In genomic region chr20:53097371-53097770, GRCh38 we compare ENCODE assay signal across 24 cellular contexts.
"Had no signal": no experiment of that assay in that cellular context is flagged by ENCODE, and none has a peak within 500 bp of the region (broad histone marks: within the 10 kb centered on the region; RNA-seq: fewer than 3 reads in every experiment).

No MANE protein-coding gene starts in this region.

- H3K27ac Mint-ChIP-seq: activated CD4-positive, alpha-beta T cell treated with anti-CD3 and anti-CD28 coated beads for 36 hours; activated naive CD4-positive, alpha-beta T cell treated with anti-CD3 and anti-CD28 coated beads, Interleukin-2, amount 10 ng/mL, durations not matched to agents 7 days and 5 days; activated T-cell treated with anti-CD3 and anti-CD28 coated beads, Interleukin-2, amount 50 U/mL, for 72 hours; naive thymus-derived CD8-positive, alpha-beta T cell; progenitor cell of endocrine pancreas; type B pancreatic cell; WTC11 had no signal

- ATAC-seq: activated CD4-positive, alpha-beta T cell treated with anti-CD3 and anti-CD28 coated beads for 36 hours; activated T-cell treated with anti-CD3 and anti-CD28 coated beads, Interleukin-2, amount 50 U/mL, for 72 hours; foreskin keratinocyte; left lung; naive thymus-derived CD8-positive, alpha-beta T cell; WTC11 had no signal

- H3K9me3 ChIP-seq: left lung, spleen, thoracic aorta had no signal

- H3K36me3 ChIP-seq: left lung, spleen, thoracic aorta had no signal

- H3K4me3 Mint-ChIP-seq: activated CD4-positive, alpha-beta T cell treated with anti-CD3 and anti-CD28 coated beads for 36 hours; activated naive CD4-positive, alpha-beta T cell treated with anti-CD3 and anti-CD28 coated beads, Interleukin-2, amount 10 ng/mL, durations not matched to agents 7 days and 5 days; activated T-cell treated with anti-CD3 and anti-CD28 coated beads, Interleukin-2, amount 50 U/mL, for 72 hours; naive thymus-derived CD8-positive, alpha-beta T cell; type B pancreatic cell; WTC11 had no signal

- H3K36me3 Mint-ChIP-seq: WTC11 had no signal

- H3K27me3 Mint-ChIP-seq: activated CD4-positive, alpha-beta T cell treated with anti-CD3 and anti-CD28 coated beads for 36 hours; activated naive CD4-positive, alpha-beta T cell treated with anti-CD3 and anti-CD28 coated beads, Interleukin-2, amount 10 ng/mL, durations not matched to agents 7 days and 5 days; progenitor cell of endocrine pancreas; type B pancreatic cell had no signal

- H3K27ac ChIP-seq: foreskin keratinocyte, left lung, spleen, thoracic aorta had no signal

- H3K9me3 Mint-ChIP-seq: naive thymus-derived CD8-positive, alpha-beta T cell had no signal

- H3K4me3 ChIP-seq: left lung, spleen, thoracic aorta had no signal

- H3K4me1 Mint-ChIP-seq: activated naive CD4-positive, alpha-beta T cell treated with anti-CD3 and anti-CD28 coated beads, Interleukin-2, amount 10 ng/mL, durations not matched to agents 7 days and 5 days had no signal

- DNase-seq: activated CD4-positive, alpha-beta T cell treated with anti-CD3 and anti-CD28 coated beads for 36 hours; activated CD4-positive, alpha-beta T cell treated with anti-CD3 and anti-CD28 coated beads, Interleukin-2, amount 50 U/mL, for 4 hours; activated effector memory CD4-positive, alpha-beta T cell treated with Interleukin-2 at 50 U/mL for 16 hours; activated naive CD4-positive, alpha-beta T cell treated with anti-CD3 and anti-CD28 coated beads, Interleukin-2, amount 10 ng/mL, durations not matched to agents 7 days and 5 days; activated T-cell treated with anti-CD3 and anti-CD28 coated beads, Interleukin-2, amount 50 U/mL, for 72 hours; amygdala; caudate nucleus; dermis blood vessel endothelial cell; effector CD8-positive, alpha-beta T cell; erythroblast; foreskin keratinocyte; hippocampal formation; kidney glomerular epithelial cell; left lung; naive thymus-derived CD8-positive, alpha-beta T cell; retina; spleen; stimulated activated CD4-positive, alpha-beta T cell treated with anti-CD3 and anti-CD28 coated beads, Interleukin-4, amount 100 ng/mL, for 1 hour; stimulated activated naive CD4-positive, alpha-beta T cell; T-helper 1 cell had no signal

- H3K4me1 ChIP-seq: foreskin keratinocyte, left lung, spleen had no signal

- H3K27me3 ChIP-seq: foreskin keratinocyte, left lung, spleen had no signal
